12 cellular contexts compared by ENCODE assay signal in genomic region chr17:64641499-64641898, GRCh38. TPM values are rescaled to one million over a fixed set of nuclear protein-coding genes. Genes with fewer than 3 reads are reported as not detected.
DNase-seq lines count a peak whose midpoint lies in the region; TF ChIP-seq lines count a peak whose summit lies in the region.
"Had no signal": no experiment of that assay in that cellular context is flagged by ENCODE, and none has a peak within 500 bp of the region (broad histone marks: within the 10 kb centered on the region; RNA-seq: fewer than 3 reads in every experiment).

No MANE protein-coding gene starts in this region.

- WGBS in ovary, 3 donors, result 35 to 47% (median 46%) methylated on average over 2 of the region's 2 CpGs
- 71 to 81% (median 76%) methylated on average over 2 of the region's 2 CpGs for WGBS in spleen, 5 donors

- H3K36me3 ChIP-seq in ovary (no peaks in the 10 kb centered on the region), spleen (peaks cover 0 to 37% (median 0%) of the 10 kb centered on the region in 6 donors)
- H3K36me3 ChIP-seq: neural progenitor cell had no signal

- intact Hi-C loops in ovary (cut with DNase I) (no loop called here), spleen (cut with DNase I; ENCODE audit: low total_unique reads) (loop anchor here (10.0 kb wide), 1 partner anchor 217 kb away; no protein-coding TSS in a partner anchor)

- DNase-seq in DMS 273 (lab: John Stamatoyannopoulos, UW; ENCODE audit: unreplicated experiment) (peak; percentile 41), DMS 273 treated with DMSO at 0.1 percent for 48 hours (lab: John Stamatoyannopoulos, UW) (no peak), RKO (ENCODE audit: low spot score) (peak; percentile 91), fibroblast of pulmonary artery (ENCODE audit: low read depth) (peak; percentile 75), retina (peak; percentile 20), ovary (no peak), NCI-H345 treated with DMSO at 0.1 percent for 48 hours (lab: John Stamatoyannopoulos, UW; ENCODE audit: unreplicated experiment) (no peak), spleen (no peak)
- DNase-seq: T-helper 2 cell had no signal

- H3K27ac ChIP-seq in ovary (no peak overlapping the region), spleen (peak overlapping the region in 1 of 8 donors; percentile 13)
- H3K27ac ChIP-seq: 22Rv1, neural progenitor cell, suprapubic skin had no signal

- H3K4me1 ChIP-seq in ovary (ENCODE audit: insufficient read depth) (peaks cover 3% of the 10 kb centered on the region), spleen (peaks cover 0 to 79% (median 16%) of the 10 kb centered on the region in 6 donors)

- no peaks in the 10 kb centered on the region for H3K27me3 ChIP-seq in ovary
- H3K27me3 ChIP-seq in spleen (replicated peaks in 1 of 7), result no peaks in the 10 kb centered on the region
- H3K27me3 ChIP-seq: neural progenitor cell, suprapubic skin had no signal

- no peak for TF ChIP-seq CTCF in fibroblast of pulmonary artery (IDR thresholded peaks at IDR 0.05; ENCODE audit: low read length, missing control alignments)
- TF ChIP-seq CTCF in ovary (IDR thresholded peaks at IDR 0.05), result no peak
- TF ChIP-seq CTCF in spleen (IDR thresholded peaks at IDR 0.05 in 8 of 11, conservative IDR thresholded peaks at IDR 0.05 in 3 of 11), result no peak

- H3K4me3 ChIP-seq in fibroblast of pulmonary artery (replicated peaks; ENCODE audit: low read depth, low read length) (peak overlapping the region; percentile 29), ovary (no peak overlapping the region), spleen (no peak overlapping the region)
- H3K4me3 ChIP-seq: neural progenitor cell, suprapubic skin had no signal

- TF ChIP-seq EP300 in ovary (IDR thresholded peaks at IDR 0.05), result no peak

- H3K9me3 ChIP-seq in ovary, result no peaks in the 10 kb centered on the region
- no peaks in the 10 kb centered on the region for H3K9me3 ChIP-seq in spleen
- H3K9me3 ChIP-seq: suprapubic skin had no signal

- TF ChIP-seq POLR2A in ovary (IDR thresholded peaks at IDR 0.05) (no peak), spleen (IDR thresholded peaks at IDR 0.05) (no peak)

RNA-seq across cellular contexts. Expression of gene SMURF2, which starts 20.6 kb away (rescaled TPM):
- total RNA-seq in ovary (10 to 100 TPM; 16.4 to 29.0 (median 24.6) TPM), spleen (10 to 100 TPM; 22.7 to 35.7 (median 28.0) TPM)
- polyA plus RNA-seq in ovary (10 to 100 TPM in 1 of 2 donors, 1 to 10 TPM in 1; 9.9 to 18.4 TPM), spleen (1 to 10 TPM; 5.4 to 6.5 (median 5.9) TPM)

Comparison
In these comparisons a context has a peak if more than half of its experiments do, and no peak if none do; other contexts are left out.
1. DNase-seq: peak in DMS 273 (single experiment), RKO (single experiment), fibroblast of pulmonary artery (single experiment) and retina (single experiment); none in DMS 273 treated with DMSO at 0.1 percent for 48 hours (single experiment), ovary (0 of 5), NCI-H345 treated with DMSO at 0.1 percent for 48 hours (single experiment) and spleen (single experiment).